8 cellular contexts compared by ENCODE assay signal in genomic region chr12:109899783-109900751, GRCh38. TPM values are rescaled to one million over a fixed set of nuclear protein-coding genes. Genes with fewer than 3 reads are reported as not detected.
A peak's percentile ranks its signal among the peaks of the same experiment; 100 is the strongest.
DNase-seq lines count a peak whose midpoint lies in the region; ATAC-seq and TF ChIP-seq lines count a peak whose summit lies in the region.

Gene TCHP, plus strand, starts transcription at chr12:109900274. Its CDS starts 2,753 bp downstream, at chr12:109903027.

- H3K9me3 ChIP-seq in ectodermal cell (ENCODE audit: control insufficient read depth, low read length) (no peaks in the 10 kb centered on the region), lower lobe of right lung (no peaks in the 10 kb centered on the region)

- no peaks in the 10 kb centered on the region for H3K9me3 Mint-ChIP-seq in activated CD8-positive, alpha-beta T cell treated with anti-CD3 and anti-CD28 coated beads for 36 hours

- H3K4me1 ChIP-seq in ectodermal cell (ENCODE audit: control insufficient read depth, insufficient read depth, low read length) (peaks cover 12% of the 10 kb centered on the region), lower lobe of right lung (peaks cover 21% of the 10 kb centered on the region)

- H3K4me3 ChIP-seq in ectodermal cell (ENCODE audit: insufficient read depth, low read depth, low read length) = peak within 1 kb of the TSS; percentile 57
- peak within 1 kb of the TSS; percentile 96 for H3K4me3 ChIP-seq in lower lobe of right lung

- CTCF ChIA-PET in activated CD8-positive, alpha-beta T cell treated with anti-CD3 and anti-CD28 coated beads for 36 hours (lab: Charles Lee) = interaction anchor here (0.8 to 4.2 kb wide), 8 partner anchors 12 to 329 kb away, joined by 3 to 21 read pairs (median 4); no protein-coding TSS in a partner anchor

- H3K4me3 Mint-ChIP-seq in activated CD8-positive, alpha-beta T cell treated with anti-CD3 and anti-CD28 coated beads for 36 hours = peak within 1 kb of the TSS; percentile 96

- ATAC-seq in HG03571 (IDR thresholded peaks at IDR 0.05; ENCODE audit: unreplicated experiment) = peak; percentile 77
- peak; percentile 89 for ATAC-seq in activated CD8-positive, alpha-beta T cell treated with anti-CD3 and anti-CD28 coated beads for 36 hours
- ATAC-seq in lower lobe of right lung = peak; percentile 96 to 98

- H3K4me1 Mint-ChIP-seq in activated CD8-positive, alpha-beta T cell treated with anti-CD3 and anti-CD28 coated beads for 36 hours (ENCODE audit: low read depth) = peaks cover 12% of the 10 kb centered on the region

- H3K27ac Mint-ChIP-seq in activated CD8-positive, alpha-beta T cell treated with anti-CD3 and anti-CD28 coated beads for 36 hours = peak within 1 kb of the TSS; percentile 99

- H3K36me3 ChIP-seq in ectodermal cell (ENCODE audit: control insufficient read depth, insufficient read depth, low read length) (peaks cover 14% of the 10 kb centered on the region), lower lobe of right lung (peaks cover 23% of the 10 kb centered on the region)

- H3K27me3 ChIP-seq in ectodermal cell (ENCODE audit: control insufficient read depth, insufficient read depth, low read length, poor library complexity, severe bottlenecking) (no peaks in the 10 kb centered on the region), lower lobe of right lung (ENCODE audit: low read depth) (no peaks in the 10 kb centered on the region)

- DNase-seq in AML-193 (lab: John Stamatoyannopoulos, UW) (peak; percentile 83 to 85), GM19238 (ENCODE audit: insufficient read length, low spot score) (peak; percentile 88), NCI-H82 treated with DMSO at 0.1 percent for 48 hours (lab: John Stamatoyannopoulos, UW; ENCODE audit: unreplicated experiment) (peak; percentile 62), lower lobe of right lung (peak; percentile 91)
- DNase-seq in activated CD8-positive, alpha-beta T cell treated with anti-CD3 and anti-CD28 coated beads for 36 hours = peak; percentile 84
- peak; percentile 35 to 61 (median 36) for DNase-seq in stimulated activated CD4-positive, alpha-beta T cell treated with anti-CD3 and anti-CD28 coated beads, TNF-alpha, amount 100 ng/mL, for 1 hour (ENCODE audit: low read depth in 3 of 3, low spot score in 1 of 3)

- 4 to 5% methylated on average over 69 of the region's 69 CpGs for WGBS in ectodermal cell, 2 experiments

- H3K27me3 Mint-ChIP-seq in activated CD8-positive, alpha-beta T cell treated with anti-CD3 and anti-CD28 coated beads for 36 hours = no peaks in the 10 kb centered on the region

- no peak for TF ChIP-seq CTCF in activated CD8-positive, alpha-beta T cell treated with anti-CD3 and anti-CD28 coated beads for 36 hours (IDR thresholded peaks at IDR 0.05)
- peak; percentile 38 for TF ChIP-seq CTCF in lower lobe of right lung (IDR thresholded peaks at IDR 0.05)

- POLR2A ChIA-PET in activated CD8-positive, alpha-beta T cell treated with anti-CD3 and anti-CD28 coated beads for 36 hours (lab: Charles Lee) = interaction anchor here (1.0 to 1.7 kb wide), 7 partner anchors 9 to 174 kb away, joined by 3 to 10 read pairs (median 3); no protein-coding TSS in a partner anchor

- intact Hi-C loops in activated CD8-positive, alpha-beta T cell treated with anti-CD3 and anti-CD28 coated beads for 36 hours (cut with micrococcal nuclease) = no loop called here
- intact Hi-C loops in lower lobe of right lung (cut with DNase I) = no loop called here

- H3K36me3 Mint-ChIP-seq in activated CD8-positive, alpha-beta T cell treated with anti-CD3 and anti-CD28 coated beads for 36 hours (ENCODE audit: low read depth) = peaks cover 14% of the 10 kb centered on the region

- peak within 1 kb of the TSS; percentile 22 for H3K27ac ChIP-seq in ectodermal cell (ENCODE audit: insufficient read depth, low read depth, low read length, poor library complexity, severe bottlenecking)
- H3K27ac ChIP-seq in lower lobe of right lung = peak within 1 kb of the TSS; percentile 88

RNA-seq across cellular contexts. Expression of gene TCHP, which starts in this region (rescaled TPM):
- 10 to 100 TPM; 19.9 to 21.0 TPM for total RNA-seq in activated CD8-positive, alpha-beta T cell treated with anti-CD3 and anti-CD28 coated beads for 36 hours
- 26.1 TPM for polyA plus RNA-seq in ectodermal cell (2013, experiment 1 of 4)
- 19.5 TPM for polyA plus RNA-seq in ectodermal cell (2013, experiment 2 of 4)
- 18.1 TPM for polyA plus RNA-seq in ectodermal cell (2013, experiment 3 of 4)
- polyA plus RNA-seq in ectodermal cell (2013, experiment 4 of 4) = 19.2 TPM
- 16.8 TPM for total RNA-seq in lower lobe of right lung

Comparison
In these comparisons a context has a peak if more than half of its experiments do, and no peak if none do; other contexts are left out.
1. Peak in every context shown above with its lines: DNase-seq, ATAC-seq, H3K4me3 ChIP-seq and H3K27ac ChIP-seq.
2. DNase-seq: peak in every context shown above with its lines; median percentile 91 in lower lobe of right lung; 88 in GM19238; 84 in AML-193; 84 in activated CD8-positive, alpha-beta T cell treated with anti-CD3 and anti-CD28 coated beads for 36 hours; 62 in NCI-H82 treated with DMSO at 0.1 percent for 48 hours; 36 in stimulated activated CD4-positive, alpha-beta T cell treated with anti-CD3 and anti-CD28 coated beads, TNF-alpha, amount 100 ng/mL, for 1 hour.